24 cellular contexts compared by ENCODE assay signal in the genomic region with DNA sequence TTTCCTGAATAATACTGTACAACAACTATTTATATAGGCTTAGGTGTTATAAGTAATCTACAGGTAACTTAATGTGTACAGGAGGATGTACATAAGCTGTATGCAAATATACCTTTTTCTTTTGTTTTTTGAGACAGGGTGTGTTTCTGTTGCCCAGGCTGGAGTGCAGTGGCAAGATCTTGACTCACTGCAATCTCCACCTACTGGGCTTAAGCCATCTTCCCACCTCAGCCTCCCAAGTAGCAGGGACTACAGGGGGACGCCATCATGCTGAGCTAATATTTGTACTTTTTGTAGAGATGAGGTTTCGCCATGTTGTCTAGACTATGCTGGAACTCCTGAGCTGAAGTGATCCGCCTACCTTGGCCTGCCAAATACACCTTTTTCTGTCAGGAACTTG.
DNase-seq lines count a peak whose midpoint lies in the region; ATAC-seq, FAIRE-seq and TF ChIP-seq lines count a peak whose summit lies in the region.
"Had no signal": no experiment of that assay in that cellular context is flagged by ENCODE, and none has a peak within 500 bp of the region (broad histone marks: within the 10 kb centered on the region; RNA-seq: fewer than 3 reads in every experiment).

No MANE protein-coding gene starts in this region.

- H3K36me3 ChIP-seq in breast epithelium: no peaks in the 10 kb centered on the region
- H3K36me3 ChIP-seq in bronchial epithelial cell (ENCODE audit: control insufficient read depth, insufficient read depth, low read length): no peaks in the 10 kb centered on the region
- no peaks in the 10 kb centered on the region for H3K36me3 ChIP-seq in right lobe of liver
- H3K36me3 ChIP-seq: BLaER1 treated with 17β-estradiol and CSF1 and Interleukin-3, amounts not matched to agents 10 nM and 100 nM; esophagus muscularis mucosa; gastroesophageal sphincter; upper lobe of right lung had no signal

- 80% methylated on average over 3 of the region's 3 CpGs for WGBS in right lobe of liver (ENCODE audit: insufficient coverage, low coverage, low lambda C conversion rate, missing lambda C conversion rate)

- no peak for DNase-seq in breast epithelium (ENCODE audit: low spot score in 2 of 2)
- DNase-seq in MCF 10A (ENCODE audit: unreplicated experiment): no peak
- DNase-seq in bronchial epithelial cell (ENCODE audit: low read depth): peak; percentile 62
- no peak for DNase-seq in right lobe of liver
- no peak for DNase-seq in type B pancreatic cell (ENCODE audit: extremely low spot score, unreplicated experiment)
- DNase-seq in hepatic stellate cell (ENCODE audit: low spot score): no peak
- DNase-seq in stimulated activated CD4-positive, alpha-beta T cell treated with anti-CD3 and anti-CD28 coated beads, Interleukin-1b, Interleukin-23, amount 100 ng/mL, for 48 hours: no peak
- DNase-seq in RCC 7860 (ENCODE audit: low spot score): no peak
- DNase-seq: activated naive CD8-positive, alpha-beta T cell treated with anti-CD3 and anti-CD28 coated beads, Interleukin-2, amount 10 ng/mL, durations not matched to agents 7 days and 5 days; effector CD4-positive, alpha-beta T cell; Kasumi-1; kidney glomerular epithelial cell; NCI-H1092; NCI-H2029 treated with DMSO at 0.1 percent for 48 hours; stimulated activated CD4-positive, alpha-beta T cell treated with anti-CD3 and anti-CD28 coated beads, Interleukin-4, amount 100 ng/mL, for 24 hours; T-helper 17 cell; upper lobe of right lung had no signal

- H3K4me1 Mint-ChIP-seq in MCF 10A (ENCODE audit: insufficient read depth, unreplicated experiment) (peaks cover 21% of the 10 kb centered on the region), type B pancreatic cell (ENCODE audit: unreplicated experiment) (peaks cover 23% of the 10 kb centered on the region)

- TF ChIP-seq CTCF in breast epithelium (IDR thresholded peaks at IDR 0.05) (no peak), MCF 10A (IDR thresholded peaks at IDR 0.05; ENCODE audit: unreplicated experiment) (no peak), bronchial epithelial cell (IDR thresholded peaks at IDR 0.05; ENCODE audit: insufficient read depth, low read length, severe bottlenecking) (peak; percentile 12), right lobe of liver (IDR thresholded peaks at IDR 0.05) (no peak), type B pancreatic cell (conservative IDR thresholded peaks at IDR 0.05) (no peak)

- intact Hi-C loops in breast epithelium (cut with DNase I; ENCODE audit: low total_unique reads): no loop called here
- intact Hi-C loops in MCF 10A (cut with micrococcal nuclease): no loop called here
- intact Hi-C loops in right lobe of liver (cut with DNase I): loop anchor here in 1 of 2 donors (10.0 kb wide), 1 partner anchor 71 kb away; no protein-coding TSS in a partner anchor

- H3K9me3 Mint-ChIP-seq in MCF 10A (ENCODE audit: unreplicated experiment): no peaks in the 10 kb centered on the region
- H3K9me3 Mint-ChIP-seq in type B pancreatic cell: peaks cover 3% of the 10 kb centered on the region
- H3K9me3 Mint-ChIP-seq: activated T-helper 17 cell treated with anti-CD3 and anti-CD28 coated beads, Interleukin-2, amount 50 U/mL, for 72 hours; stimulated activated naive CD8-positive, alpha-beta T cell treated with anti-CD3 and anti-CD28 coated beads, Interleukin-15, Interleukin-2, amounts not matched to agents 100 ng/mL and 50 ng/mL, for 24 hours had no signal

- no peak overlapping the region for H3K4me3 Mint-ChIP-seq in MCF 10A (ENCODE audit: unreplicated experiment)
- no peak overlapping the region for H3K4me3 Mint-ChIP-seq in type B pancreatic cell
- H3K4me3 Mint-ChIP-seq: activated naive CD8-positive, alpha-beta T cell treated with anti-CD3 and anti-CD28 coated beads, Interleukin-2, amount 10 ng/mL, durations not matched to agents 7 days and 5 days; activated T-helper 17 cell treated with anti-CD3 and anti-CD28 coated beads, Interleukin-2, amount 50 U/mL, for 72 hours; stimulated activated naive CD8-positive, alpha-beta T cell treated with anti-CD3 and anti-CD28 coated beads, Interleukin-15, Interleukin-2, amounts not matched to agents 100 ng/mL and 50 ng/mL, for 24 hours; T-helper 17 cell had no signal

- ATAC-seq in right lobe of liver: no peak
- ATAC-seq: activated T-helper 17 cell treated with anti-CD3 and anti-CD28 coated beads, Interleukin-2, amount 50 U/mL, for 72 hours; gastroesophageal sphincter; T-helper 17 cell; upper lobe of right lung had no signal

- H3K4me1 ChIP-seq in breast epithelium: no peaks in the 10 kb centered on the region
- H3K4me1 ChIP-seq in right lobe of liver: peaks cover 0 to 21% (median 7%) of the 10 kb centered on the region in 4 donors
- H3K4me1 ChIP-seq: esophagus muscularis mucosa, gastroesophageal sphincter had no signal

- H3K27ac ChIP-seq in breast epithelium (peak overlapping the region; percentile 2 to 81), right lobe of liver (peak overlapping the region in 2 of 3 donors; percentile 83 to 85)
- H3K27ac ChIP-seq: BLaER1 treated with 17β-estradiol and CSF1 and Interleukin-3, amounts not matched to agents 10 nM and 100 nM; esophagus muscularis mucosa; gastroesophageal sphincter; SK-N-MC; upper lobe of right lung had no signal

- FAIRE-seq in bronchial epithelial cell (lab: Jason Lieb, UNC) (no peak), RCC 7860 (lab: Jason Lieb, UNC) (no peak)
- FAIRE-seq: H54 had no signal

- POLR2A ChIA-PET in MCF 10A (lab: Yijun Ruan, JAX): interaction anchor here (0.6 to 2.0 kb wide), 2 partner anchors 43 to 70 kb away, joined by 3 to 4 read pairs; no protein-coding TSS in a partner anchor

- no peak for TF ChIP-seq POLR2A in breast epithelium (IDR thresholded peaks at IDR 0.05)
- no peak for TF ChIP-seq POLR2A in right lobe of liver (IDR thresholded peaks at IDR 0.05)

- no TSS peak for BruUV-seq in MCF 10A (replicated peaks; lab: Mats Ljungman, UMichigan)

- H3K36me3 Mint-ChIP-seq in MCF 10A (ENCODE audit: insufficient read depth, unreplicated experiment) (peaks cover 6% of the 10 kb centered on the region), type B pancreatic cell (no peaks in the 10 kb centered on the region)

- H3K27ac Mint-ChIP-seq in MCF 10A (ENCODE audit: low read depth, unreplicated experiment) (no peak overlapping the region), type B pancreatic cell (peak overlapping the region; percentile 75)
- H3K27ac Mint-ChIP-seq: activated naive CD8-positive, alpha-beta T cell treated with anti-CD3 and anti-CD28 coated beads, Interleukin-2, amount 10 ng/mL, durations not matched to agents 7 days and 5 days; activated T-helper 17 cell treated with anti-CD3 and anti-CD28 coated beads, Interleukin-2, amount 50 U/mL, for 72 hours; stimulated activated naive CD8-positive, alpha-beta T cell treated with anti-CD3 and anti-CD28 coated beads, Interleukin-15, Interleukin-2, amounts not matched to agents 100 ng/mL and 50 ng/mL, for 24 hours; T-helper 17 cell had no signal

- no peak overlapping the region for H3K4me3 ChIP-seq in breast epithelium
- no peak overlapping the region for H3K4me3 ChIP-seq in bronchial epithelial cell (ENCODE audit: low read depth, low read length)
- no peak overlapping the region for H3K4me3 ChIP-seq in right lobe of liver
- H3K4me3 ChIP-seq: BLaER1 treated with 17β-estradiol and CSF1 and Interleukin-3, amounts not matched to agents 10 nM and 100 nM; esophagus muscularis mucosa; gastroesophageal sphincter; SK-N-MC; upper lobe of right lung had no signal

- CTCF ChIA-PET in MCF 10A (lab: Yijun Ruan, JAX): interaction anchor here (0.9 to 1.0 kb wide), 2 partner anchors 17 to 238 kb away, joined by 3 read pairs; no protein-coding TSS in a partner anchor

- H3K27me3 ChIP-seq in breast epithelium: no peaks in the 10 kb centered on the region
- H3K27me3 ChIP-seq in bronchial epithelial cell (ENCODE audit: control insufficient read depth, insufficient read depth, low read length): no peaks in the 10 kb centered on the region
- H3K27me3 ChIP-seq in right lobe of liver: no peaks in the 10 kb centered on the region
- H3K27me3 ChIP-seq: BLaER1 treated with 17β-estradiol and CSF1 and Interleukin-3, amounts not matched to agents 10 nM and 100 nM; esophagus muscularis mucosa; gastroesophageal sphincter; upper lobe of right lung had no signal

- H3K9me3 ChIP-seq in breast epithelium: no peaks in the 10 kb centered on the region
- no peaks in the 10 kb centered on the region for H3K9me3 ChIP-seq in right lobe of liver
- H3K9me3 ChIP-seq: esophagus muscularis mucosa, gastroesophageal sphincter, upper lobe of right lung had no signal

- H3K27me3 Mint-ChIP-seq in MCF 10A (ENCODE audit: insufficient read depth, unreplicated experiment) (no peaks in the 10 kb centered on the region), type B pancreatic cell (no peaks in the 10 kb centered on the region)
- H3K27me3 Mint-ChIP-seq: activated naive CD8-positive, alpha-beta T cell treated with anti-CD3 and anti-CD28 coated beads, Interleukin-2, amount 10 ng/mL, durations not matched to agents 7 days and 5 days; activated T-helper 17 cell treated with anti-CD3 and anti-CD28 coated beads, Interleukin-2, amount 50 U/mL, for 72 hours; stimulated activated naive CD8-positive, alpha-beta T cell treated with anti-CD3 and anti-CD28 coated beads, Interleukin-15, Interleukin-2, amounts not matched to agents 100 ng/mL and 50 ng/mL, for 24 hours; T-helper 17 cell had no signal
